Comparison of ENCODE assay signal across 15 cellular contexts in the genomic region with DNA sequence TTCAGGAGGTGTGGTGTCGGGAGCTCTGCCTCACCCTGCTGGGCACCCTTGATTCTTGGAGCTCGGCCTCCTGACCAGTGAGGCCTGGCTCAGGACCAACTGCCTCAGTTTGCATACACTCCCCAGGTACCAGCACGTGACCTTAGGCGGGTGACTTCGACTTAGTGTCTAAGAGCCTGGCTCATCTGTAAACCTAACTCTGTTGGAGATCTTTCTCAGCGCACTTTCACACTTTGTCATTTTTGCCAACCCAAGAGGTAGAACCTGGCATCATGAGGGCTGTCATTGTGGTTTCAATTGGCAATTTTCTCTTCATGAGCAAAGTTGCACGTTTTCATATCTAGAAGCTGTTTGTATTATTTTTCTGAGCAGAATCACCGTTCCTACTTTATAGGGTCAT. TPM values are rescaled to one million over a fixed set of nuclear protein-coding genes. Genes with fewer than 3 reads are reported as not detected.
A peak's percentile ranks its signal among the peaks of the same experiment; 100 is the strongest.
DNase-seq lines count a peak whose midpoint lies in the region; ATAC-seq, FAIRE-seq and TF ChIP-seq lines count a peak whose summit lies in the region.
"Had no signal": no experiment of that assay in that cellular context is flagged by ENCODE, and none has a peak within 500 bp of the region (broad histone marks: within the 10 kb centered on the region; RNA-seq: fewer than 3 reads in every experiment).

No MANE protein-coding gene starts in this region.

- no peak for FAIRE-seq in kidney (lab: Jason Lieb, UNC)

- intact Hi-C loops in kidney (cut with DNase I): loop anchor here (10.0 kb wide), 1 partner anchor 134 kb away; no protein-coding TSS in a partner anchor

- no peak overlapping the region for H3K4me3 Mint-ChIP-seq in activated T-cell treated with anti-CD3 and anti-CD28 coated beads, Interleukin-2, amount 50 U/mL, for 72 hours
- no peak overlapping the region for H3K4me3 Mint-ChIP-seq in central memory CD8-positive, alpha-beta T cell
- H3K4me3 Mint-ChIP-seq: B cell; CD8-positive, alpha-beta T cell had no signal

- no peaks in the 10 kb centered on the region for H3K36me3 Mint-ChIP-seq in activated T-cell treated with anti-CD3 and anti-CD28 coated beads, Interleukin-2, amount 50 U/mL, for 72 hours (ENCODE audit: insufficient read depth in 2 of 2)
- H3K36me3 Mint-ChIP-seq in central memory CD8-positive, alpha-beta T cell (ENCODE audit: insufficient read depth): no peaks in the 10 kb centered on the region
- H3K36me3 Mint-ChIP-seq: CD8-positive, alpha-beta T cell had no signal

- no peaks in the 10 kb centered on the region for H3K36me3 ChIP-seq in kidney (ENCODE audit: control insufficient read depth in 1 of 2, insufficient read depth in 2 of 2, low read length in 2 of 2)
- H3K36me3 ChIP-seq: BLaER1 treated with 17β-estradiol and CSF1 and Interleukin-3, amounts not matched to agents 10 nM and 100 nM; HAP-1 had no signal

- no peaks in the 10 kb centered on the region for H3K9me3 ChIP-seq in kidney (ENCODE audit: control insufficient read depth in 1 of 2, low read length in 2 of 2)
- H3K9me3 ChIP-seq: BLaER1 treated with 17β-estradiol and CSF1 and Interleukin-3, amounts not matched to agents 10 nM and 100 nM; HAP-1 had no signal

- peak; percentile 81 to 82 for ATAC-seq in activated T-cell treated with anti-CD3 and anti-CD28 coated beads, Interleukin-2, amount 50 U/mL, for 72 hours (replicated peaks in 1 of 2)
- ATAC-seq in central memory CD8-positive, alpha-beta T cell (replicated peaks; ENCODE audit: extremely low read depth, poor library complexity, severe bottlenecking): no peak
- ATAC-seq in GM18873 (IDR thresholded peaks at IDR 0.05; ENCODE audit: low FRiP score, unreplicated experiment): no peak
- ATAC-seq: CD8-positive, alpha-beta T cell had no signal

- peaks cover 8% of the 10 kb centered on the region for H3K4me1 Mint-ChIP-seq in activated T-cell treated with anti-CD3 and anti-CD28 coated beads, Interleukin-2, amount 50 U/mL, for 72 hours (ENCODE audit: low read depth)
- peaks cover 15% of the 10 kb centered on the region for H3K4me1 Mint-ChIP-seq in central memory CD8-positive, alpha-beta T cell
- H3K4me1 Mint-ChIP-seq: B cell had no signal

- H3K9ac ChIP-seq in kidney (ENCODE audit: low read length in 2 of 2): no peak overlapping the region
- H3K9ac ChIP-seq: BLaER1 treated with 17β-estradiol and CSF1 and Interleukin-3, amounts not matched to agents 10 nM and 100 nM had no signal

- no peaks in the 10 kb centered on the region for H3K9me3 Mint-ChIP-seq in activated T-cell treated with anti-CD3 and anti-CD28 coated beads, Interleukin-2, amount 50 U/mL, for 72 hours
- H3K9me3 Mint-ChIP-seq in central memory CD8-positive, alpha-beta T cell: no peaks in the 10 kb centered on the region
- H3K9me3 Mint-ChIP-seq: CD8-positive, alpha-beta T cell had no signal

- TF ChIP-seq CTCF in kidney (IDR thresholded peaks at IDR 0.05; ENCODE audit: borderline replicate concordance, extremely low read depth, insufficient read depth): no peak

- no peaks in the 10 kb centered on the region for H3K4me1 ChIP-seq in kidney (ENCODE audit: control insufficient read depth in 1 of 2, insufficient read depth in 1 of 2, low read depth in 1 of 2, low read length in 2 of 2)
- H3K4me1 ChIP-seq: HAP-1 had no signal

- H3K27me3 Mint-ChIP-seq in activated T-cell treated with anti-CD3 and anti-CD28 coated beads, Interleukin-2, amount 50 U/mL, for 72 hours (ENCODE audit: low read depth): no peaks in the 10 kb centered on the region
- no peaks in the 10 kb centered on the region for H3K27me3 Mint-ChIP-seq in central memory CD8-positive, alpha-beta T cell

- H3K27ac ChIP-seq in kidney (ENCODE audit: low read depth in 2 of 2, low read length in 2 of 2): no peak overlapping the region
- H3K27ac ChIP-seq: BLaER1 treated with 17β-estradiol and CSF1 and Interleukin-3, amounts not matched to agents 10 nM and 100 nM had no signal

- DNase-seq in activated T-cell treated with anti-CD3 and anti-CD28 coated beads, Interleukin-2, amount 50 U/mL, for 72 hours: no peak
- DNase-seq in activated T-cell treated with anti-CD3 and anti-CD28 coated beads, Interleukin-2, amount 50 U/mL, for 1 hour: no peak
- no peak for DNase-seq in central memory CD8-positive, alpha-beta T cell (ENCODE audit: low spot score in 2 of 2)
- DNase-seq in kidney: peak; percentile 32
- DNase-seq in activated CD4-positive, alpha-beta T cell treated with anti-CD3 and anti-CD28 coated beads for 4 hours: no peak
- no peak for DNase-seq in activated CD4-positive, CD25-positive, alpha-beta regulatory T cell treated with anti-CD3 and anti-CD28 coated beads, Interleukin-2, amount 50 U/mL, for 72 hours
- DNase-seq: Calu3; CD8-positive, alpha-beta T cell; DMS79 treated with DMSO at 0.1 percent for 48 hours; GF-D8 had no signal

- no peak overlapping the region for H3K4me3 ChIP-seq in kidney (ENCODE audit: low read length in 2 of 2)
- H3K4me3 ChIP-seq: BLaER1 treated with 17β-estradiol and CSF1 and Interleukin-3, amounts not matched to agents 10 nM and 100 nM; HAP-1 had no signal

- H3K27ac Mint-ChIP-seq in activated T-cell treated with anti-CD3 and anti-CD28 coated beads, Interleukin-2, amount 50 U/mL, for 72 hours: no peak overlapping the region
- H3K27ac Mint-ChIP-seq in central memory CD8-positive, alpha-beta T cell (ENCODE audit: low read depth): peak overlapping the region; percentile 51
- H3K27ac Mint-ChIP-seq: B cell; CD8-positive, alpha-beta T cell had no signal

RNA-seq across cellular contexts. Expression of a gene that starts 13.4 kb away (rescaled TPM):
- total RNA-seq in activated T-cell treated with anti-CD3 and anti-CD28 coated beads, Interleukin-2, amount 50 U/mL, for 72 hours: 1 to 10 TPM in 1 of 2 donors, under 1 TPM in 1; 0.70 to 1.1 TPM
- 4.8 TPM for total RNA-seq in kidney
- 1.5 TPM for polyA plus RNA-seq in kidney (ENCODE audit: insufficient read depth, low read depth, low replicate concordance)
- total RNA-seq: A172, B cell had no signal

RNA-seq across cellular contexts. Expression of a gene that starts 36.5 kb away (rescaled TPM):
- total RNA-seq in activated T-cell treated with anti-CD3 and anti-CD28 coated beads, Interleukin-2, amount 50 U/mL, for 72 hours: 100 to 1,000 TPM; 121 to 124 TPM
- total RNA-seq in kidney: 56.3 TPM
- polyA plus RNA-seq in kidney (ENCODE audit: insufficient read depth, low read depth, low replicate concordance): 149 TPM

Comparison
In these comparisons a context has a peak if more than half of its experiments do, and no peak if none do; other contexts are left out.
1. ATAC-seq: peak in activated T-cell treated with anti-CD3 and anti-CD28 coated beads, Interleukin-2, amount 50 U/mL, for 72 hours (2 of 2); none in central memory CD8-positive, alpha-beta T cell (single experiment) and GM18873 (single experiment).